1 cellular context compared by ENCODE assay signal in the genomic region with DNA sequence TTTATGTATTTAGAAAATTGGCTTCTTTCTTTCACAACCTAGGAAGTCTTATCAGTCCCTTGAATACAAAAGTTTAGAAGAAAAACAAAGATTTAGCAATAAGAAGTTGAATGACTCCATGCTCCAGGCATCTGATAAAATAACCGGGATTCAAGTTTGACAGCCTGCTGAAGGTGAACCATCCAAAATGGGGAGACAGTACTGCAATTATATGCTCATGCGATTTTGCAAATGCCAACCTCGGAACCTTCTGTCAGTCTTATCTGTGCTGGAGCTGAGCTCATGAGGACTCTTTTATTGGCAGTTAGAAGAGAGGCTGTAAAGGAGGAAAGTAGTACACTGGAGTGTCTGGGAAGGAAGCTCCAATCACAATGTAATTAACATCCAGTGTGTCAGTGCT.
TF ChIP-seq lines count a peak whose summit lies in the region.

No MANE protein-coding gene starts in this region.

TF ChIP-seq in IMR-90, 13 proteins besides CTCF, POLR2A, EP300 and RAD21:
- no peak for TF ChIP-seq BHLHE40 (IDR thresholded peaks at IDR 0.05; ENCODE audit: low read depth, low read length)
- TF ChIP-seq CEBPB (IDR thresholded peaks at IDR 0.05; ENCODE audit: low read depth, low read length), result peak; percentile 70; the same call in 1 of the 2 replicates
